In the genomic region with DNA sequence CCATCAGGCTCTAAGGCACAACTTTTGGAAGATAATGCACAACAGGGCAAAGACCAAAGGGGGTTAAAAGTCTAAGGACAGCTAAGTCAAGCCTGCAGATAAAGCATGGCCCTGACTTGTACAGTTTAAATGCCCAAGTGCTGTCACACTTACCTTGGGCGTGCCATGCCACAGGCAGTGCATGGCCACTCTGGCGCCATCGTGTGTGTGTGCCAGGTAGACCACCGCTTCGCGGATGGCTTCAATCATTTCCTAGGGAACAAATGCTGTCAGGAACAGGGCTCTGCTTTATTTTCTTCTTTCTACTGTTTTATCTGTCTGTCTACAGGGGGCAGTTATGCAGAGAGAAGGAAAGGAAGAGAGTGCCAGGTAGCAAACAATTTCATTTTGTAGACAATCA, we compare ENCODE assay signal across 10 cellular contexts. TPM values are rescaled to one million over a fixed set of nuclear protein-coding genes. Genes with fewer than 3 reads are reported as not detected.
DNase-seq lines count a peak whose midpoint lies in the region; ATAC-seq and TF ChIP-seq lines count a peak whose summit lies in the region.
"Had no signal": no experiment of that assay in that cellular context is flagged by ENCODE, and none has a peak within 500 bp of the region (broad histone marks: within the 10 kb centered on the region; RNA-seq: fewer than 3 reads in every experiment).

No MANE protein-coding gene starts in this region.

- intact Hi-C loops in mucosa of descending colon (cut with DNase I, micrococcal nuclease) (no loop called here), esophagus muscularis mucosa (cut with DNase I) (loop anchor here (10.0 kb wide), 1 partner anchor 180 kb away; no protein-coding TSS in a partner anchor)

- no peak for TF ChIP-seq POLR2A in esophagus muscularis mucosa (IDR thresholded peaks at IDR 0.05; ENCODE audit: low read depth)

- peak; percentile 34 for ATAC-seq in mucosa of descending colon
- ATAC-seq in HG03432 (IDR thresholded peaks at IDR 0.05; ENCODE audit: unreplicated experiment), result no peak
- ATAC-seq: K562 had no signal

- peak; percentile 16 for TF ChIP-seq CTCF in cardiac fibroblast (IDR thresholded peaks at IDR 0.05; ENCODE audit: low read depth, low read length)
- TF ChIP-seq CTCF in mucosa of descending colon (IDR thresholded peaks at IDR 0.05), result no peak
- peak in 1 of 3 experiments; percentile 8 for TF ChIP-seq CTCF in esophagus muscularis mucosa (IDR thresholded peaks at IDR 0.05)

- no peaks in the 10 kb centered on the region for H3K27me3 ChIP-seq in esophagus muscularis mucosa

- TF ChIP-seq EP300 in esophagus muscularis mucosa (IDR thresholded peaks at IDR 0.05), result no peak

- WGBS in esophagus muscularis mucosa, result 82% methylated on average over 6 of the region's 6 CpGs

- no peak overlapping the region for H3K27ac ChIP-seq in esophagus muscularis mucosa (replicated peaks in 1 of 4)
- H3K27ac ChIP-seq: thoracic aorta had no signal

- DNase-seq in D341Med (ENCODE audit: low spot score), result peak; percentile 49
- DNase-seq in HK-2 (ENCODE audit: unreplicated experiment), result peak; percentile 22
- no peak for DNase-seq in cardiac fibroblast (ENCODE audit: low read depth in 2 of 2)
- DNase-seq in mucosa of descending colon, result no peak
- no peak for DNase-seq in superior temporal gyrus (ENCODE audit: extremely low spot score)
- DNase-seq in esophagus muscularis mucosa (ENCODE audit: extremely low spot score), result no peak
- DNase-seq: activated naive CD8-positive, alpha-beta T cell treated with anti-CD3 and anti-CD28 coated beads for 36 hours had no signal

- H3K4me3 ChIP-seq in cardiac fibroblast (replicated peaks in 1 of 2; ENCODE audit: low read depth in 2 of 2, low read length in 2 of 2), result no peak overlapping the region
- no peak overlapping the region for H3K4me3 ChIP-seq in mucosa of descending colon
- no peak overlapping the region for H3K4me3 ChIP-seq in esophagus muscularis mucosa
- H3K4me3 ChIP-seq: K562, thoracic aorta had no signal

- H3K36me3 ChIP-seq in mucosa of descending colon (ENCODE audit: low read depth) (no peaks in the 10 kb centered on the region), esophagus muscularis mucosa (peaks cover 13 to 57% (median 47%) of the 10 kb centered on the region in 4 donors)

- H3K4me1 ChIP-seq in mucosa of descending colon (ENCODE audit: low read depth) (no peaks in the 10 kb centered on the region), esophagus muscularis mucosa (peaks cover 0 to 5% (median 0%) of the 10 kb centered on the region in 4 donors)

- H3K9me3 ChIP-seq in mucosa of descending colon, result no peaks in the 10 kb centered on the region
- no peaks in the 10 kb centered on the region for H3K9me3 ChIP-seq in esophagus muscularis mucosa
- H3K9me3 ChIP-seq: thoracic aorta had no signal

RNA-seq across cellular contexts. Expression of a gene that starts 19.3 kb away (rescaled TPM):
- total RNA-seq in mucosa of descending colon, result 10 to 100 TPM; 26.0 to 29.0 (median 27.4) TPM
- 10 to 100 TPM; 14.2 to 36.9 (median 17.2) TPM for total RNA-seq in esophagus muscularis mucosa

Comparison
In these comparisons a context has a peak if more than half of its experiments do, and no peak if none do; other contexts are left out.
1. DNase-seq: peak in D341Med (single experiment) and HK-2 (single experiment); none in cardiac fibroblast (0 of 2), mucosa of descending colon (0 of 3), superior temporal gyrus (single experiment) and esophagus muscularis mucosa (single experiment).